8 cellular contexts compared by ENCODE assay signal in the genomic region with DNA sequence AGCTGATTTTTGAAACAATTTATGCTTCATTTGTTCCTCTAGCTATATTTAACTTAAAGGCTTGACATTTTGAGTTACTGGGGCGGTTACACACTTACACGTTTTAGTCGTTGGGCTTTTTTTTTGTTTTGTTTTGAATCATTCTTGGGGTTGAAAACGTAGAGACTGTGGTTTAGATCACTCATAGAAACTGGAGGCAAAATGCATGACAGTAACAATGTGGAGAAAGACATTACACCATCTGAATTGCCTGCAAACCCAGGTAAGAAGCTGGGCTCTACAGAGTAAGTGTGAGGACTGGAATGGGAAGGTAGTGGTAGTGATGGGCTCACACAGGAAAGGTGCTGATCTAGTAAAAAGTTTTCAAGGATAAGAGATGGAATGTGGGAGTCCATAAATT. TPM values are rescaled to one million over a fixed set of nuclear protein-coding genes. Genes with fewer than 3 reads are reported as not detected.
DNase-seq lines count a peak whose midpoint lies in the region; ATAC-seq and TF ChIP-seq lines count a peak whose summit lies in the region.

A gene with protein sequence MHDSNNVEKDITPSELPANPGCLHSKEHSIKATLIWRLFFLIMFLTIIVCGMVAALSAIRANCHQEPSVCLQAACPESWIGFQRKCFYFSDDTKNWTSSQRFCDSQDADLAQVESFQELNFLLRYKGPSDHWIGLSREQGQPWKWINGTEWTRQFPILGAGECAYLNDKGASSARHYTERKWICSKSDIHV (plus strand): TSS at position 180 of the 400 bp plus-strand sequence. CDS start 22 bp downstream, at position 202.

- no peaks in the 10 kb centered on the region for H3K27me3 Mint-ChIP-seq in T-helper 1 cell treated with Interleukin-12 subunit alpha and Interleukin-12 subunit beta and Interleukin-4 antibody, amounts not matched to agents 30 μg/mL and 1 μg/mL, for 36 hours (ENCODE audit: low read depth)

- ATAC-seq in GM18858 (IDR thresholded peaks at IDR 0.05; ENCODE audit: unreplicated experiment) (peak; percentile 45), HG02763 (IDR thresholded peaks at IDR 0.05; ENCODE audit: unreplicated experiment) (peak; percentile 45), omental fat pad (ENCODE audit: low FRiP score) (no peak), HG02970 (IDR thresholded peaks at IDR 0.05; ENCODE audit: low FRiP score, unreplicated experiment) (no peak)

- no peak for DNase-seq in omental fat pad (ENCODE audit: low spot score)
- DNase-seq in NCI-H2107 (lab: John Stamatoyannopoulos, UW), result no peak
- no peak for DNase-seq in putamen (ENCODE audit: low spot score)
- no peak for DNase-seq in LoVo (ENCODE audit: low spot score)

- H3K4me1 Mint-ChIP-seq in T-helper 1 cell treated with Interleukin-12 subunit alpha and Interleukin-12 subunit beta and Interleukin-4 antibody, amounts not matched to agents 30 μg/mL and 1 μg/mL, for 36 hours (ENCODE audit: low read depth), result peaks cover 56% of the 10 kb centered on the region

- TF ChIP-seq CTCF in omental fat pad (IDR thresholded peaks at IDR 0.05), result no peak

- H3K27ac Mint-ChIP-seq in T-helper 1 cell treated with Interleukin-12 subunit alpha and Interleukin-12 subunit beta and Interleukin-4 antibody, amounts not matched to agents 30 μg/mL and 1 μg/mL, for 36 hours, result peak within 1 kb of the TSS; percentile 94

- peak within 1 kb of the TSS; percentile 91 for H3K4me3 Mint-ChIP-seq in T-helper 1 cell treated with Interleukin-12 subunit alpha and Interleukin-12 subunit beta and Interleukin-4 antibody, amounts not matched to agents 30 μg/mL and 1 μg/mL, for 36 hours

- peaks cover 68% of the 10 kb centered on the region for H3K36me3 Mint-ChIP-seq in T-helper 1 cell treated with Interleukin-12 subunit alpha and Interleukin-12 subunit beta and Interleukin-4 antibody, amounts not matched to agents 30 μg/mL and 1 μg/mL, for 36 hours (ENCODE audit: low read depth)

- no peaks in the 10 kb centered on the region for H3K9me3 Mint-ChIP-seq in T-helper 1 cell treated with Interleukin-12 subunit alpha and Interleukin-12 subunit beta and Interleukin-4 antibody, amounts not matched to agents 30 μg/mL and 1 μg/mL, for 36 hours

RNA-seq across cellular contexts. Expression of the gene that starts here (rescaled TPM):
- total RNA-seq in omental fat pad, result 10 to 100 TPM; 10.4 to 20.5 (median 14.8) TPM

Comparison
In these comparisons a context has a peak if more than half of its experiments do, and no peak if none do; other contexts are left out.
1. ATAC-seq: peak in GM18858 (single experiment) and HG02763 (single experiment); none in omental fat pad (single experiment) and HG02970 (single experiment).